11 cellular contexts compared by ENCODE assay signal in the genomic region with DNA sequence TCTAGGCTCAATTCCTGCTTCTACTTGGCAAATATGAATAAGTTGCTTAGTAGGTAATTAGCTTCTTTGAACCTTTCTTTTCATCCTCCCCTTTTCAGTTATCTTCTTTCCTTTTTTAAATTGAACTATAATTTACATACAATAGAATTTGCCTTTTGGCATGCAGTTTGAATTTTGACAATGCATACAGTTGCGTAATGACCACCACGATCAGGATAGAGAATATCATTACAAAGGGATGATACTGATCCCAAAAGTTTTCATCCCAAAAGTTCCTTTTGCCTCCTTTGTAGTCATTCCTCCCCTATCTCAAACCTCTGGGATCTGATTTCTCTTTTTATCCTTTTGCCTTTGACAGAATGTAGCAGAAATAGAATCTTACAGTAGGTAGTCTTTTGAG.
"Had no signal": no experiment of that assay in that cellular context is flagged by ENCODE, and none has a peak within 500 bp of the region (broad histone marks: within the 10 kb centered on the region; RNA-seq: fewer than 3 reads in every experiment).

No MANE protein-coding gene starts in this region.

- DNase-seq: GM23248, GOT3, H7, H9, HCEC 1CT, HFFc6 had no signal

- H3K27ac ChIP-seq: GM23248 had no signal

- H3K4me3 Mint-ChIP-seq: GM23338, H9, HFFc6 had no signal

- FAIRE-seq: H1, H54 had no signal

- H3K36me3 ChIP-seq: HAP-1 had no signal

- H3K27ac Mint-ChIP-seq: GM23338, H9, HFFc6 had no signal

- H3K9me3 Mint-ChIP-seq: GM23338, HFFc6 had no signal

- H2AFZ ChIP-seq: GM23248, GM23338 had no signal

- H3K9me3 ChIP-seq: HAP-1 had no signal

- H3K9ac ChIP-seq: GM23248 had no signal

- H3K4me1 ChIP-seq: HAP-1 had no signal

- H3K4me2 ChIP-seq: GM23338 had no signal

- H3K4me3 ChIP-seq: GM23248, GM23338, HAP-1 had no signal

- ATAC-seq: GM23338, HCT116 had no signal
